8 cellular contexts compared by ENCODE assay signal in the genomic region with DNA sequence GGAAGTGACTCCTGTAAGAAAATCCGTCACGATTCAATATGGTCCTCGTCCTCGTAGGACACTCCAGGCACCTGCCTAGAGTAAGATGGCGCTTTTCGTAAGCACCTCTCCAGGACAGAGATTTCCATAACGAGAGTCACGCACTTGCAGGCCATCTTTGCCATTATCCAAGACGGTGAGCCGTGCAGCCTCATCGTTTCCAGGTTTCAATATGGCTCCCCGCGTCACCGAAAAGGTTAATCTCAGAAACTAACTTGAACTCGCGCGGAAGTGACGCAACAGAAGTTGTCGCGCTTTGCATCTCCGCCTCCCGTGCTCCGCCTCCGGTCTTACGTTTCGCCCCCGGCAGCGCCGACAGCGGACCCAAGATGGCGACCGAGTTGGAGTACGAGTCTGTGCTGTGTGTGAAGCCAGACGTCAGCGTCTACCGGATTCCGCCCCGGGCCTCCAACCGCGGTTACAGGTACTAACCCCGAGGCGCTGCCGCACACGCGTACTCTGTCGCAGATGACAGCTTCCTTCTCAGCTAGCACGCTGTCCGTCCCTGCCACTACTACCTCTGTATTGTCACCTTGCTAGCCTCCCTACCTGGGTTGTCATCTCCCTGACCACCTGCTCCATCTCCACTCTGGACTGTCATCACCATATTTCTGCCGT. TPM values are rescaled to one million over a fixed set of nuclear protein-coding genes. Genes with fewer than 3 reads are reported as not detected.
DNase-seq lines count a peak whose midpoint lies in the region; ATAC-seq and TF ChIP-seq lines count a peak whose summit lies in the region.

A gene (plus strand): TSS at position 354 of the 657 bp plus-strand sequence. CDS start 15 bp downstream, at position 369.

- no peak for TF ChIP-seq POLR2A in testis (IDR thresholded peaks at IDR 0.05)

- H3K9me3 ChIP-seq in testis = no peaks in the 10 kb centered on the region

- peak within 1 kb of the TSS; percentile 100 for H3K4me3 Mint-ChIP-seq in activated naive CD8-positive, alpha-beta T cell

- peaks cover 4% of the 10 kb centered on the region for H3K36me3 Mint-ChIP-seq in activated naive CD8-positive, alpha-beta T cell

- WGBS in testis, 2 donors = 0 to 1% methylated on average over 38 to 49 of the region's 49 CpGs

- H3K36me3 ChIP-seq in testis (ENCODE audit: low read depth, missing control alignments) = no peaks in the 10 kb centered on the region

- peak within 1 kb of the TSS; percentile 95 for H3K27ac Mint-ChIP-seq in activated naive CD8-positive, alpha-beta T cell

- intact Hi-C loops in testis (cut with DNase I; ENCODE audit: low total_unique reads) = no loop called here

- no peaks in the 10 kb centered on the region for H3K27me3 ChIP-seq in testis

- peak within 1 kb of the TSS; percentile 96 for H3K4me3 ChIP-seq in GM08714 (ENCODE audit: low read length)
- H3K4me3 ChIP-seq in testis = peak within 1 kb of the TSS; percentile 84 to 94

- peak; percentile 93 for ATAC-seq in HG02610 (IDR thresholded peaks at IDR 0.05; ENCODE audit: unreplicated experiment)
- ATAC-seq in omental fat pad (ENCODE audit: low FRiP score) = peak; percentile 94

- H3K27ac ChIP-seq in testis = peak within 1 kb of the TSS; percentile 87 to 95

- H3K9me3 Mint-ChIP-seq in activated naive CD8-positive, alpha-beta T cell (ENCODE audit: low read depth) = no peaks in the 10 kb centered on the region

- no peaks in the 10 kb centered on the region for H3K27me3 Mint-ChIP-seq in activated naive CD8-positive, alpha-beta T cell

- H3K4me1 Mint-ChIP-seq in activated naive CD8-positive, alpha-beta T cell (ENCODE audit: low read depth) = peaks cover 72% of the 10 kb centered on the region

- H3K4me1 ChIP-seq in testis = peaks cover 14% of the 10 kb centered on the region

- TF ChIP-seq CTCF in omental fat pad (IDR thresholded peaks at IDR 0.05) (no peak), testis (IDR thresholded peaks at IDR 0.05) (no peak)

- DNase-seq in NCI-H1092 treated with DMSO at 0.1 percent for 48 hours (lab: John Stamatoyannopoulos, UW) = peak; percentile 95
- peak; percentile 74 for DNase-seq in SKM-1 treated with dmso at 0.1 percent for 144 hours (lab: John Stamatoyannopoulos, UW; ENCODE audit: unreplicated experiment)
- DNase-seq in glomerular visceral epithelial cell (ENCODE audit: extremely low spot score) = peak; percentile 92
- peak; percentile 91 for DNase-seq in omental fat pad (ENCODE audit: low spot score)
- DNase-seq in testis = peak; percentile 98

RNA-seq across cellular contexts. Expression of the gene that starts here (rescaled TPM):
- 10 to 100 TPM; 30.1 to 45.3 (median 33.1) TPM for total RNA-seq in omental fat pad
- total RNA-seq in testis = 10 to 100 TPM; 58.9 to 70.0 TPM
- 34.8 TPM for polyA plus RNA-seq in testis (ENCODE audit: insufficient read depth, low read depth, low replicate concordance)

Comparison
In these comparisons a context has a peak if more than half of its experiments do, and no peak if none do; other contexts are left out.
1. Peak in every context shown above with its lines: DNase-seq, ATAC-seq, H3K4me3 ChIP-seq and H3K27ac ChIP-seq.